28 cellular contexts compared by ENCODE assay signal in genomic region chr5:107165296-107165695, GRCh38.
"Had no signal": no experiment of that assay in that cellular context is flagged by ENCODE, and none has a peak within 500 bp of the region (broad histone marks: within the 10 kb centered on the region; RNA-seq: fewer than 3 reads in every experiment).

No MANE protein-coding gene starts in this region.

- H3K4me1 ChIP-seq: esophagus squamous epithelium, gastrocnemius medialis, heart right ventricle, left lung, lower lobe of right lung had no signal

- H3K4me3 Mint-ChIP-seq: dendritic cell treated with granulocyte-macrophage colony-stimulating factor and Interleukin-4, amounts not matched to agents 40 ng/mL and 50 ng/mL, for 4 days; effector memory CD8-positive, alpha-beta T cell; endodermal cell; mesothelial cell of epicardium; naive B cell; naive thymus-derived CD8-positive, alpha-beta T cell had no signal

- H3K27me3 ChIP-seq: esophagus squamous epithelium, gastrocnemius medialis, heart right ventricle, left lung had no signal

- H3K9me3 ChIP-seq: gastrocnemius medialis had no signal

- H3K27ac ChIP-seq: epithelial cell of prostate, esophagus squamous epithelium, gastrocnemius medialis, heart right ventricle, left lung, lower lobe of right lung had no signal

- H3K27me3 Mint-ChIP-seq: dendritic cell treated with granulocyte-macrophage colony-stimulating factor and Interleukin-4, amounts not matched to agents 40 ng/mL and 50 ng/mL, for 4 days; effector memory CD8-positive, alpha-beta T cell; naive B cell; naive thymus-derived CD8-positive, alpha-beta T cell had no signal

- H3K4me1 Mint-ChIP-seq: endodermal cell; mesothelial cell of epicardium; naive B cell; naive thymus-derived CD8-positive, alpha-beta T cell had no signal

- DNase-seq: cortex of kidney; effector CD8-positive, alpha-beta T cell; effector memory CD8-positive, alpha-beta T cell; endodermal cell; erythroblast; esophagus squamous epithelium; foreskin fibroblast; foreskin melanocyte; gastrocnemius medialis; glutamatergic neuron; head of caudate nucleus; heart right ventricle; hippocampal formation; left cardiac atrium; left lung; left ventricle myocardium superior; lower lobe of right lung; mesenchymal stem cell; mucosa of descending colon; naive B cell; naive thymus-derived CD8-positive, alpha-beta T cell had no signal

- H3K36me3 ChIP-seq: esophagus squamous epithelium, gastrocnemius medialis, heart right ventricle, left lung, lower lobe of right lung had no signal

- H3K36me3 Mint-ChIP-seq: naive B cell; naive thymus-derived CD8-positive, alpha-beta T cell had no signal

- H3K4me3 ChIP-seq: esophagus squamous epithelium, gastrocnemius medialis, heart right ventricle, left lung, lower lobe of right lung, mucosa of descending colon had no signal

- FAIRE-seq: endometrium, islet of Langerhans, keratinocyte had no signal

- ATAC-seq: effector memory CD8-positive, alpha-beta T cell; esophagus mucosa; gastrocnemius medialis; heart right ventricle; left cardiac atrium; left lung; left ventricle myocardium superior; lower lobe of right lung; mucosa of descending colon; naive thymus-derived CD8-positive, alpha-beta T cell had no signal

- H3K27ac Mint-ChIP-seq: dendritic cell treated with granulocyte-macrophage colony-stimulating factor and Interleukin-4, amounts not matched to agents 40 ng/mL and 50 ng/mL, for 4 days; effector memory CD8-positive, alpha-beta T cell; endodermal cell; mesothelial cell of epicardium; naive thymus-derived CD8-positive, alpha-beta T cell had no signal
